ENCODE assay signal across 1 cellular context in the genomic region with DNA sequence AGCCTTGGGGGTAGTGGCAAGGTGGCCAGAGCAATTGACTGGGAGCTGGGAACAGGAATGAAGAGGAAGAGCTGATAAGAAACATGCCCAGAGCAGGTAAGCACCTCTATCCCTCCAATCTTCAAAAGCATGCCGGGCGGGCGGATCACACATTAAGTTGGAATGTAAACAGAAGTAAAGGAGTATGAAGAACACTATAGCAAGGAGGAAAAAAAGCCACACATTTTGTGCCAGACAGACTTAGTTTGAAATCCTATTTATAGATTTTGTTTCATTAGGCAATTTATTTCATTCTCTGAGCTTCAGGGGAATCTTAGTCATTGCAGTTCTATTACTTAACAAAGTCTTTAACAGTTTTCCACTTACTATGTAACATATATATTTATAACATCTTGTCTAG.
TF ChIP-seq lines count a peak whose summit lies in the region.

No MANE protein-coding gene starts in this region.

TF ChIP-seq in WTC11, 78 proteins besides CTCF, POLR2A, EP300 and RAD21 (continued from another document):
- TF ChIP-seq, protein P1, sequence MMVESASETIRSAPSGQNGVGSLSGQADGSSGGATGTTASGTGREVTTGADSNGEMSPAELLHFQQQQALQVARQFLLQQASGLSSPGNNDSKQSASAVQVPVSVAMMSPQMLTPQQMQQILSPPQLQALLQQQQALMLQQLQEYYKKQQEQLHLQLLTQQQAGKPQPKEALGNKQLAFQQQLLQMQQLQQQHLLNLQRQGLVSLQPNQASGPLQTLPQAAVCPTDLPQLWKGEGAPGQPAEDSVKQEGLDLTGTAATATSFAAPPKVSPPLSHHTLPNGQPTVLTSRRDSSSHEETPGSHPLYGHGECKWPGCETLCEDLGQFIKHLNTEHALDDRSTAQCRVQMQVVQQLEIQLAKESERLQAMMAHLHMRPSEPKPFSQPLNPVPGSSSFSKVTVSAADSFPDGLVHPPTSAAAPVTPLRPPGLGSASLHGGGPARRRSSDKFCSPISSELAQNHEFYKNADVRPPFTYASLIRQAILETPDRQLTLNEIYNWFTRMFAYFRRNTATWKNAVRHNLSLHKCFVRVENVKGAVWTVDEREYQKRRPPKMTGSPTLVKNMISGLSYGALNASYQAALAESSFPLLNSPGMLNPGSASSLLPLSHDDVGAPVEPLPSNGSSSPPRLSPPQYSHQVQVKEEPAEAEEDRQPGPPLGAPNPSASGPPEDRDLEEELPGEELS (CRISPR knock-in tag; IDR thresholded peaks at IDR 0.05): no peak
- no peak for TF ChIP-seq JUN (CRISPR knock-in tag; IDR thresholded peaks at IDR 0.05)
- TF ChIP-seq, protein P2, sequence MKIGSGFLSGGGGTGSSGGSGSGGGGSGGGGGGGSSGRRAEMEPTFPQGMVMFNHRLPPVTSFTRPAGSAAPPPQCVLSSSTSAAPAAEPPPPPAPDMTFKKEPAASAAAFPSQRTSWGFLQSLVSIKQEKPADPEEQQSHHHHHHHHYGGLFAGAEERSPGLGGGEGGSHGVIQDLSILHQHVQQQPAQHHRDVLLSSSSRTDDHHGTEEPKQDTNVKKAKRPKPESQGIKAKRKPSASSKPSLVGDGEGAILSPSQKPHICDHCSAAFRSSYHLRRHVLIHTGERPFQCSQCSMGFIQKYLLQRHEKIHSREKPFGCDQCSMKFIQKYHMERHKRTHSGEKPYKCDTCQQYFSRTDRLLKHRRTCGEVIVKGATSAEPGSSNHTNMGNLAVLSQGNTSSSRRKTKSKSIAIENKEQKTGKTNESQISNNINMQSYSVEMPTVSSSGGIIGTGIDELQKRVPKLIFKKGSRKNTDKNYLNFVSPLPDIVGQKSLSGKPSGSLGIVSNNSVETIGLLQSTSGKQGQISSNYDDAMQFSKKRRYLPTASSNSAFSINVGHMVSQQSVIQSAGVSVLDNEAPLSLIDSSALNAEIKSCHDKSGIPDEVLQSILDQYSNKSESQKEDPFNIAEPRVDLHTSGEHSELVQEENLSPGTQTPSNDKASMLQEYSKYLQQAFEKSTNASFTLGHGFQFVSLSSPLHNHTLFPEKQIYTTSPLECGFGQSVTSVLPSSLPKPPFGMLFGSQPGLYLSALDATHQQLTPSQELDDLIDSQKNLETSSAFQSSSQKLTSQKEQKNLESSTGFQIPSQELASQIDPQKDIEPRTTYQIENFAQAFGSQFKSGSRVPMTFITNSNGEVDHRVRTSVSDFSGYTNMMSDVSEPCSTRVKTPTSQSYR (CRISPR knock-in tag; IDR thresholded peaks at IDR 0.05): no peak
- TF ChIP-seq, protein P3, sequence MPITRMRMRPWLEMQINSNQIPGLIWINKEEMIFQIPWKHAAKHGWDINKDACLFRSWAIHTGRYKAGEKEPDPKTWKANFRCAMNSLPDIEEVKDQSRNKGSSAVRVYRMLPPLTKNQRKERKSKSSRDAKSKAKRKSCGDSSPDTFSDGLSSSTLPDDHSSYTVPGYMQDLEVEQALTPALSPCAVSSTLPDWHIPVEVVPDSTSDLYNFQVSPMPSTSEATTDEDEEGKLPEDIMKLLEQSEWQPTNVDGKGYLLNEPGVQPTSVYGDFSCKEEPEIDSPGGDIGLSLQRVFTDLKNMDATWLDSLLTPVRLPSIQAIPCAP (CRISPR knock-in tag; IDR thresholded peaks at IDR 0.05): no peak
- TF ChIP-seq ATF1 (CRISPR knock-in tag; IDR thresholded peaks at IDR 0.05): no peak
- TF ChIP-seq, protein P4, sequence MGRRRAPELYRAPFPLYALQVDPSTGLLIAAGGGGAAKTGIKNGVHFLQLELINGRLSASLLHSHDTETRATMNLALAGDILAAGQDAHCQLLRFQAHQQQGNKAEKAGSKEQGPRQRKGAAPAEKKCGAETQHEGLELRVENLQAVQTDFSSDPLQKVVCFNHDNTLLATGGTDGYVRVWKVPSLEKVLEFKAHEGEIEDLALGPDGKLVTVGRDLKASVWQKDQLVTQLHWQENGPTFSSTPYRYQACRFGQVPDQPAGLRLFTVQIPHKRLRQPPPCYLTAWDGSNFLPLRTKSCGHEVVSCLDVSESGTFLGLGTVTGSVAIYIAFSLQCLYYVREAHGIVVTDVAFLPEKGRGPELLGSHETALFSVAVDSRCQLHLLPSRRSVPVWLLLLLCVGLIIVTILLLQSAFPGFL (CRISPR knock-in tag; IDR thresholded peaks at IDR 0.05; ENCODE audit: borderline replicate concordance): no peak
- TF ChIP-seq, protein P5, sequence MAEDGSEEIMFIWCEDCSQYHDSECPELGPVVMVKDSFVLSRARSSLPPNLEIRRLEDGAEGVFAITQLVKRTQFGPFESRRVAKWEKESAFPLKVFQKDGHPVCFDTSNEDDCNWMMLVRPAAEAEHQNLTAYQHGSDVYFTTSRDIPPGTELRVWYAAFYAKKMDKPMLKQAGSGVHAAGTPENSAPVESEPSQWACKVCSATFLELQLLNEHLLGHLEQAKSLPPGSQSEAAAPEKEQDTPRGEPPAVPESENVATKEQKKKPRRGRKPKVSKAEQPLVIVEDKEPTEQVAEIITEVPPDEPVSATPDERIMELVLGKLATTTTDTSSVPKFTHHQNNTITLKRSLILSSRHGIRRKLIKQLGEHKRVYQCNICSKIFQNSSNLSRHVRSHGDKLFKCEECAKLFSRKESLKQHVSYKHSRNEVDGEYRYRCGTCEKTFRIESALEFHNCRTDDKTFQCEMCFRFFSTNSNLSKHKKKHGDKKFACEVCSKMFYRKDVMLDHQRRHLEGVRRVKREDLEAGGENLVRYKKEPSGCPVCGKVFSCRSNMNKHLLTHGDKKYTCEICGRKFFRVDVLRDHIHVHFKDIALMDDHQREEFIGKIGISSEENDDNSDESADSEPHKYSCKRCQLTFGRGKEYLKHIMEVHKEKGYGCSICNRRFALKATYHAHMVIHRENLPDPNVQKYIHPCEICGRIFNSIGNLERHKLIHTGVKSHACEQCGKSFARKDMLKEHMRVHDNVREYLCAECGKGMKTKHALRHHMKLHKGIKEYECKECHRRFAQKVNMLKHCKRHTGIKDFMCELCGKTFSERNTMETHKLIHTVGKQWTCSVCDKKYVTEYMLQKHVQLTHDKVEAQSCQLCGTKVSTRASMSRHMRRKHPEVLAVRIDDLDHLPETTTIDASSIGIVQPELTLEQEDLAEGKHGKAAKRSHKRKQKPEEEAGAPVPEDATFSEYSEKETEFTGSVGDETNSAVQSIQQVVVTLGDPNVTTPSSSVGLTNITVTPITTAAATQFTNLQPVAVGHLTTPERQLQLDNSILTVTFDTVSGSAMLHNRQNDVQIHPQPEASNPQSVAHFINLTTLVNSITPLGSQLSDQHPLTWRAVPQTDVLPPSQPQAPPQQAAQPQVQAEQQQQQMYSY (CRISPR knock-in tag; IDR thresholded peaks at IDR 0.05): no peak
- TF ChIP-seq NR2C2 (CRISPR knock-in tag; IDR thresholded peaks at IDR 0.05): no peak
- no peak for TF ChIP-seq ESRRA (CRISPR knock-in tag; IDR thresholded peaks at IDR 0.05; ENCODE audit: borderline replicate concordance)
- no peak for TF ChIP-seq GABPB1 (CRISPR knock-in tag; IDR thresholded peaks at IDR 0.05)
- TF ChIP-seq, protein P6, sequence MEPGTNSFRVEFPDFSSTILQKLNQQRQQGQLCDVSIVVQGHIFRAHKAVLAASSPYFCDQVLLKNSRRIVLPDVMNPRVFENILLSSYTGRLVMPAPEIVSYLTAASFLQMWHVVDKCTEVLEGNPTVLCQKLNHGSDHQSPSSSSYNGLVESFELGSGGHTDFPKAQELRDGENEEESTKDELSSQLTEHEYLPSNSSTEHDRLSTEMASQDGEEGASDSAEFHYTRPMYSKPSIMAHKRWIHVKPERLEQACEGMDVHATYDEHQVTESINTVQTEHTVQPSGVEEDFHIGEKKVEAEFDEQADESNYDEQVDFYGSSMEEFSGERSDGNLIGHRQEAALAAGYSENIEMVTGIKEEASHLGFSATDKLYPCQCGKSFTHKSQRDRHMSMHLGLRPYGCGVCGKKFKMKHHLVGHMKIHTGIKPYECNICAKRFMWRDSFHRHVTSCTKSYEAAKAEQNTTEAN (CRISPR knock-in tag; IDR thresholded peaks at IDR 0.05): no peak
- TF ChIP-seq, protein P7, sequence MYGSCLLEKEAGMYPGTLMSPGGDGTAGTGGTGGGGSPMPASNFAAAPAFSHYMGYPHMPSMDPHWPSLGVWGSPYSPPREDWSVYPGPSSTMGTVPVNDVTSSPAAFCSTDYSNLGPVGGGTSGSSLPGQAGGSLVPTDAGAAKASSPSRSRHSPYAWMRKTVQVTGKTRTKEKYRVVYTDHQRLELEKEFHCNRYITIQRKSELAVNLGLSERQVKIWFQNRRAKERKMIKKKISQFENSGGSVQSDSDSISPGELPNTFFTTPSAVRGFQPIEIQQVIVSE (CRISPR knock-in tag; IDR thresholded peaks at IDR 0.05; ENCODE audit: borderline replicate concordance): no peak
- no peak for TF ChIP-seq SOX15 (CRISPR knock-in tag; IDR thresholded peaks at IDR 0.05)
- TF ChIP-seq ZNF396 (CRISPR knock-in tag; IDR thresholded peaks at IDR 0.05; ENCODE audit: borderline replicate concordance): no peak
- no peak for TF ChIP-seq SMAD3 (CRISPR knock-in tag; IDR thresholded peaks at IDR 0.05; ENCODE audit: borderline replicate concordance)
TF ChIP-seq in WTC11: peak in this region for 0.
